ENCODE assay signal across 10 cellular contexts in genomic region chr16:79969458-79969857, GRCh38.
"Had no signal": no experiment of that assay in that cellular context is flagged by ENCODE, and none has a peak within 500 bp of the region (broad histone marks: within the 10 kb centered on the region; RNA-seq: fewer than 3 reads in every experiment).

No MANE protein-coding gene starts in this region.

- H3K4me3 ChIP-seq: GM23248, HAP-1 had no signal

- ATAC-seq: HCT116 had no signal

- H3K4me3 Mint-ChIP-seq: HFFc6 had no signal

- H3K9ac ChIP-seq: GM23248, KMS-11 had no signal

- H3K27ac ChIP-seq: GM23248, HL-60, KMS-11 had no signal

- H3K36me3 ChIP-seq: HAP-1 had no signal

- DNase-seq: GM23248, GOT3, H7, HFFc6, IMR-90, KBM-7 had no signal

- H3K9me3 ChIP-seq: HAP-1 had no signal

- H3K4me2 ChIP-seq: KMS-11 had no signal

- H2AFZ ChIP-seq: GM23248 had no signal

- H3K27ac Mint-ChIP-seq: HFFc6 had no signal
